ENCODE assay signal across 1 cellular context in the genomic region with DNA sequence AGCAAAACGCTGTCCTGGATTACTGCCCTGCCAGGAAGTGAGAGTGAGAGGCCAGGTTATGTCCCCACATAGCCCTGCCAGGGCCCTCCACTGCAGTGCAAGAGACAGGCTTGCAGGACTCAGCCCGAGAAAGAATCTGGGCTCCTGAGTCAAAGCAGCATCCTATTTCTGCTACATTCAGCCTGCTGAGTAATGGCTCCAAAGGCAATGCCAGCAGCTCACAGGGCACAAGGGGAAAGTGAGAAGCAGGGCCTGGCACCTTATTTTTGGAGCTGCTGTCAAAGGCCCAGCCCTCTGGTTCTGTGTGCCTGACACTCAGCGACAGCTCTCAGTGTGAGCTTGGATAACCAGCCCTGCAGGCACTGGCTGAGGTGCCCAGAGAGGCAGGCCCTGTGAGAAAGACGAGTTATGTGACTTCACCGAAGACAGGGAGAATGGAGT.
TF ChIP-seq lines count a peak whose summit lies in the region.

No MANE protein-coding gene starts in this region.

TF ChIP-seq in GM23338, 12 proteins besides CTCF, POLR2A, EP300 and RAD21 (continued from another document):
- TF ChIP-seq REST (IDR thresholded peaks at IDR 0.05; ENCODE audit: unreplicated experiment) (no peak), POLR2AphosphoS5 (IDR thresholded peaks at IDR 0.05; ENCODE audit: low read depth) (no peak), CREB1 (CRISPR knock-in tag; IDR thresholded peaks at IDR 0.05; ENCODE audit: low read depth) (no peak), ZNF462 (CRISPR knock-in tag; IDR thresholded peaks at IDR 0.05) (no peak), ETS1 (IDR thresholded peaks at IDR 0.05) (no peak)
